30 cellular contexts compared by ENCODE assay signal in the genomic region with DNA sequence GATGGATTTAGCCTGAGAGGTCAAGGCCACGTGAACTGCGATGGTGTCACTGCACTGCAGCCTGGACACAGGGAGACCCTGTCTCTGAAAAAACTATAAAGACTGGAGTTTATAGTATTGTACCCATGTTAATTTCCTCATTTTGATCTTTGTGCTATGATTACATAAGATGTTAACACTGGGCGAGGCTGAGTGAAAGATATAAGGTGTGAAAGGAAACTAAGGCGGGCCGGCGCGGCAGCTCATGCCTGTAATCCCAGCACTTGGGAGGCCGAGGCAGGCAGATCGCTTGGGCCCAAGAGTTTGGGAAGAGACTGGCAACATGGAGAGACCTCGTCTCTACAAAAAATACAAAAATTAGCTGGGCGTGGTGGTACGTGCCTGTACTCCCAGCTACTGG.
"Had no signal": no experiment of that assay in that cellular context is flagged by ENCODE, and none has a peak within 500 bp of the region (broad histone marks: within the 10 kb centered on the region; RNA-seq: fewer than 3 reads in every experiment).

No MANE protein-coding gene starts in this region.

- ATAC-seq: activated CD4-positive, alpha-beta T cell treated with anti-CD3 and anti-CD28 coated beads for 36 hours; activated CD8-positive, alpha-beta memory T cell treated with anti-CD3 and anti-CD28 coated beads, Interleukin-2, amount 10 ng/mL, durations not matched to agents 7 days and 5 days; activated CD8-positive, alpha-beta T cell treated with anti-CD3 and anti-CD28 coated beads, Interleukin-2, amount 10 ng/mL, durations not matched to agents 7 days and 5 days; foreskin keratinocyte; gastrocnemius medialis; heart left ventricle had no signal

- H3K9me3 ChIP-seq: esophagus muscularis mucosa, gastrocnemius medialis, heart left ventricle had no signal

- H3K27me3 Mint-ChIP-seq: activated CD4-positive, alpha-beta memory T cell treated with anti-CD3 and anti-CD28 coated beads for 36 hours; activated CD4-positive, alpha-beta T cell treated with anti-CD3 and anti-CD28 coated beads for 36 hours; activated CD4-positive, alpha-beta T cell treated with anti-CD3 and anti-CD28 coated beads, Interleukin-2, amount 10 ng/mL, durations not matched to agents 24 days and 14 days; activated CD8-positive, alpha-beta memory T cell treated with anti-CD3 and anti-CD28 coated beads, Interleukin-2, amount 10 ng/mL, durations not matched to agents 7 days and 5 days; activated naive CD8-positive, alpha-beta T cell; central memory CD8-positive, alpha-beta T cell had no signal

- FAIRE-seq: astrocyte, bronchial epithelial cell had no signal

- DNase-seq: activated CD4-positive, alpha-beta memory T cell treated with anti-CD3 and anti-CD28 coated beads for 36 hours; activated CD4-positive, alpha-beta T cell treated with anti-CD3 and anti-CD28 coated beads for 36 hours; activated CD4-positive, alpha-beta T cell treated with anti-CD3 and anti-CD28 coated beads, Interleukin-2, amount 10 ng/mL, durations not matched to agents 24 days and 14 days; activated CD4-positive, CD25-positive, alpha-beta regulatory T cell; activated CD4-positive, CD25-positive, alpha-beta regulatory T cell treated with anti-CD3 and anti-CD28 coated beads, Interleukin-2, amount 50 U/mL, for 72 hours; activated CD8-positive, alpha-beta memory T cell treated with anti-CD3 and anti-CD28 coated beads, Interleukin-2, amount 10 ng/mL, durations not matched to agents 7 days and 5 days; activated CD8-positive, alpha-beta memory T cell treated with anti-CD3 and anti-CD28 coated beads, Interleukin-2, amount 50 U/mL, for 4 hours; activated CD8-positive, alpha-beta T cell treated with anti-CD3 and anti-CD28 coated beads, Interleukin-2, amount 10 ng/mL, durations not matched to agents 7 days and 5 days; activated effector memory CD4-positive, alpha-beta T cell treated with anti-CD3 and anti-CD28 coated beads, Interleukin-2, amount 50 U/mL, for 16 hours; activated naive CD4-positive, alpha-beta T cell treated with anti-CD3 and anti-CD28 coated beads, Interleukin-2, amount 10 ng/mL, durations not matched to agents 7 days and 5 days; activated T-cell treated with anti-CD3 and anti-CD28 coated beads, Interleukin-2, amount 50 U/mL, for 1 hour; activated T-cell treated with anti-CD3 and anti-CD28 coated beads, Interleukin-2, amount 50 U/mL, for 48 hours; brain microvascular endothelial cell; dorsolateral prefrontal cortex; effector memory CD4-positive, alpha-beta T cell; endodermal cell; foreskin keratinocyte; gastrocnemius medialis; glutamatergic neuron; T-helper 2 cell had no signal

- H3K4me3 Mint-ChIP-seq: activated CD4-positive, alpha-beta memory T cell treated with anti-CD3 and anti-CD28 coated beads for 36 hours; activated CD4-positive, alpha-beta T cell treated with anti-CD3 and anti-CD28 coated beads for 36 hours; activated CD4-positive, alpha-beta T cell treated with anti-CD3 and anti-CD28 coated beads, Interleukin-2, amount 10 ng/mL, durations not matched to agents 24 days and 14 days; activated CD8-positive, alpha-beta memory T cell treated with anti-CD3 and anti-CD28 coated beads, Interleukin-2, amount 10 ng/mL, durations not matched to agents 7 days and 5 days; activated CD8-positive, alpha-beta T cell treated with anti-CD3 and anti-CD28 coated beads, Interleukin-2, amount 10 ng/mL, durations not matched to agents 7 days and 5 days; activated naive CD4-positive, alpha-beta T cell treated with anti-CD3 and anti-CD28 coated beads, Interleukin-2, amount 10 ng/mL, durations not matched to agents 7 days and 5 days; activated naive CD8-positive, alpha-beta T cell; activated T-helper 1 cell treated with anti-CD3 and anti-CD28 coated beads, Interleukin-12 subunit alpha, Interleukin-12 subunit beta, Interleukin-2, Interleukin-4 antibody, amounts not matched to agents 30 ng/mL and 10 ng/mL and 1 ng/mL, durations not matched to agents 14 hours and 24 hours and 36 hours; central memory CD8-positive, alpha-beta T cell; dendritic cell treated with granulocyte-macrophage colony-stimulating factor and Interleukin-4, amounts not matched to agents 40 ng/mL and 50 ng/mL, for 4 days; endodermal cell had no signal

- H3K27ac ChIP-seq: brain microvascular endothelial cell, coronary artery, dorsolateral prefrontal cortex, esophagus muscularis mucosa, foreskin keratinocyte, gastrocnemius medialis, heart left ventricle had no signal

- H3K36me3 ChIP-seq: brain microvascular endothelial cell, esophagus muscularis mucosa, gastrocnemius medialis, heart left ventricle had no signal

- H3K4me1 Mint-ChIP-seq: activated CD4-positive, alpha-beta T cell treated with anti-CD3 and anti-CD28 coated beads, Interleukin-2, amount 10 ng/mL, durations not matched to agents 24 days and 14 days; activated CD8-positive, alpha-beta memory T cell treated with anti-CD3 and anti-CD28 coated beads, Interleukin-2, amount 10 ng/mL, durations not matched to agents 7 days and 5 days; endodermal cell had no signal

- H3K36me3 Mint-ChIP-seq: activated CD4-positive, alpha-beta memory T cell treated with anti-CD3 and anti-CD28 coated beads for 36 hours; activated CD8-positive, alpha-beta memory T cell treated with anti-CD3 and anti-CD28 coated beads, Interleukin-2, amount 10 ng/mL, durations not matched to agents 7 days and 5 days; activated naive CD8-positive, alpha-beta T cell had no signal

- H3K9me3 Mint-ChIP-seq: activated CD4-positive, alpha-beta memory T cell treated with anti-CD3 and anti-CD28 coated beads for 36 hours; activated T-helper 1 cell treated with anti-CD3 and anti-CD28 coated beads, Interleukin-12 subunit alpha, Interleukin-12 subunit beta, Interleukin-2, Interleukin-4 antibody, amounts not matched to agents 30 ng/mL and 10 ng/mL and 1 ng/mL, durations not matched to agents 14 hours and 24 hours and 36 hours; central memory CD8-positive, alpha-beta T cell; dendritic cell treated with granulocyte-macrophage colony-stimulating factor and Interleukin-4, amounts not matched to agents 40 ng/mL and 50 ng/mL, for 4 days had no signal

- H3K27ac Mint-ChIP-seq: activated CD4-positive, alpha-beta memory T cell treated with anti-CD3 and anti-CD28 coated beads for 36 hours; activated CD4-positive, alpha-beta T cell treated with anti-CD3 and anti-CD28 coated beads for 36 hours; activated CD4-positive, alpha-beta T cell treated with anti-CD3 and anti-CD28 coated beads, Interleukin-2, amount 10 ng/mL, durations not matched to agents 24 days and 14 days; activated CD8-positive, alpha-beta memory T cell treated with anti-CD3 and anti-CD28 coated beads, Interleukin-2, amount 10 ng/mL, durations not matched to agents 7 days and 5 days; activated CD8-positive, alpha-beta T cell treated with anti-CD3 and anti-CD28 coated beads, Interleukin-2, amount 10 ng/mL, durations not matched to agents 7 days and 5 days; activated naive CD4-positive, alpha-beta T cell treated with anti-CD3 and anti-CD28 coated beads, Interleukin-2, amount 10 ng/mL, durations not matched to agents 7 days and 5 days; activated naive CD8-positive, alpha-beta T cell; activated T-helper 1 cell treated with anti-CD3 and anti-CD28 coated beads, Interleukin-12 subunit alpha, Interleukin-12 subunit beta, Interleukin-2, Interleukin-4 antibody, amounts not matched to agents 30 ng/mL and 10 ng/mL and 1 ng/mL, durations not matched to agents 14 hours and 24 hours and 36 hours; activated T-helper 2 cell treated with anti-CD3 and anti-CD28 coated beads, Interferon-gamma antibody, Interleukin-2, Interleukin-4, amounts not matched to agents 10 μg/mL and 5 μg/mL and 100 μg/mL, durations not matched to agents 14 hours and 24 hours and 36 hours; dendritic cell treated with granulocyte-macrophage colony-stimulating factor and Interleukin-4, amounts not matched to agents 40 ng/mL and 50 ng/mL, for 4 days; endodermal cell had no signal

- H3K4me3 ChIP-seq: coronary artery, dorsolateral prefrontal cortex, esophagus muscularis mucosa, gastrocnemius medialis, heart left ventricle had no signal

- H3K4me1 ChIP-seq: esophagus muscularis mucosa, foreskin keratinocyte, gastrocnemius medialis, heart left ventricle had no signal
